8 cellular contexts compared by ENCODE assay signal in the genomic region with DNA sequence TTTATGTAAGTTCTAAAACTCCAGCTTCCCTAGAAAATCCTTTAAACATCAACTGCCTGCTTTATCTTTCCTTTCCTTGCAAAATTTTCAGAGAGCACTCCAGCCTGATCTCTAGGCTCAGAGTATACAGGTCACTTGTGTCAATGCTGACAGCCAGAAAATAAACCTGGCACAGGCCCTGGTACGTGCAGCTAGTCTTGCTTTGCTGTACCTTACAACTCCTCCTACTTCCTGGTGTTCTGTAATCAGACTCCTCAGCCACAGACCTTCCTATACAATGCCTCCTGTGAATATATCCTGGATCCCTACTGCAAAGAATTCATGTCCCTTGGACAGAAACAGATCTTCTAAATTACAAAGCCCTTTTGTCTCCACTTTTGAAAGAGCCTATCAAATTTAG. TPM values are rescaled to one million over a fixed set of nuclear protein-coding genes. Genes with fewer than 3 reads are reported as not detected.
DNase-seq lines count a peak whose midpoint lies in the region; ATAC-seq, FAIRE-seq and TF ChIP-seq lines count a peak whose summit lies in the region.

No MANE protein-coding gene starts in this region.

- H3K27ac ChIP-seq in endothelial cell of umbilical vein (ENCODE audit: insufficient read depth, low read depth, low read length), result no peak overlapping the region

- dilution Hi-C loops in endothelial cell of umbilical vein (cut with MboI; ENCODE audit: extremely low pct_ligation_motif_present, low sequenced_read_pairs), result no loop called here

- no peak for DNase-seq in GM18507 (ENCODE audit: extremely low spot score, insufficient read length, low read depth)
- DNase-seq in RCC 7860 (ENCODE audit: low spot score), result peak; percentile 43
- DNase-seq in endothelial cell of umbilical vein (ENCODE audit: low read depth, low spot score), result peak; percentile 34
- peak; percentile 46 for DNase-seq in stimulated activated naive CD8-positive, alpha-beta T cell treated with anti-CD3 and anti-CD28 coated beads, Interleukin-15, Interleukin-2, amounts not matched to agents 100 U/mL and 50 U/mL, for 24 hours
- no peak for DNase-seq in A172 (ENCODE audit: low spot score)
- DNase-seq in activated CD4-positive, CD25-positive, alpha-beta regulatory T cell treated with anti-CD3 and anti-CD28 coated beads, Interleukin-2, amount 50 U/mL, for 72 hours, result no peak

- no peaks in the 10 kb centered on the region for H3K9me1 ChIP-seq in endothelial cell of umbilical vein (replicated peaks; ENCODE audit: control insufficient read depth, extremely low read depth, insufficient read depth, low read length)

- H3K9ac ChIP-seq in endothelial cell of umbilical vein (replicated peaks; ENCODE audit: extremely low read depth, insufficient read depth, low read length), result no peak overlapping the region

- no peak overlapping the region for H3K4me3 ChIP-seq in endothelial cell of umbilical vein (replicated peaks in 1 of 3; ENCODE audit: insufficient read depth in 1 of 3, low read depth in 1 of 3, low read length in 3 of 3)

- ATAC-seq in HG03064 (IDR thresholded peaks at IDR 0.05; ENCODE audit: low read depth, unreplicated experiment), result peak; percentile 43
- peak; percentile 44 for ATAC-seq in stimulated activated naive CD8-positive, alpha-beta T cell treated with anti-CD3 and anti-CD28 coated beads, Interleukin-15, Interleukin-2, amounts not matched to agents 100 U/mL and 50 U/mL, for 24 hours
- no peak for ATAC-seq in HG02840 (IDR thresholded peaks at IDR 0.05; ENCODE audit: low FRiP score, unreplicated experiment)

- H3K36me3 ChIP-seq in endothelial cell of umbilical vein (ENCODE audit: control insufficient read depth in 2 of 2, extremely low read depth in 1 of 2, insufficient read depth in 2 of 2, low read length in 2 of 2), result no peaks in the 10 kb centered on the region

- FAIRE-seq in GM18507 (lab: Jason Lieb, UNC), result peak; percentile 80
- no peak for FAIRE-seq in RCC 7860 (lab: Jason Lieb, UNC)
- peak; percentile 33 for FAIRE-seq in endothelial cell of umbilical vein (lab: Jason Lieb, UNC)

- no peak for TF ChIP-seq CTCF in endothelial cell of umbilical vein (IDR thresholded peaks at IDR 0.05; ENCODE audit: extremely low read depth in 1 of 2, insufficient read depth in 1 of 2, low read depth in 1 of 2, low read length in 2 of 2)

- TF ChIP-seq POLR2A in endothelial cell of umbilical vein (IDR thresholded peaks at IDR 0.05; ENCODE audit: low read depth, low read length), result no peak

- H3K27me3 ChIP-seq in endothelial cell of umbilical vein (ENCODE audit: control insufficient read depth in 2 of 2, insufficient read depth in 2 of 2, low read length in 2 of 2), result no peaks in the 10 kb centered on the region

- H4K20me1 ChIP-seq in endothelial cell of umbilical vein (replicated peaks; ENCODE audit: control insufficient read depth, extremely low read depth, insufficient read depth, low read length), result no peaks in the 10 kb centered on the region

- H3K4me2 ChIP-seq in endothelial cell of umbilical vein (ENCODE audit: insufficient read depth, low read length), result no peak overlapping the region

- BruUV-seq in endothelial cell of umbilical vein (replicated peaks; lab: Mats Ljungman, UMichigan), result no TSS peak

- no peaks in the 10 kb centered on the region for H3K9me3 ChIP-seq in endothelial cell of umbilical vein (replicated peaks; ENCODE audit: control insufficient read depth, insufficient read depth, low read length)

- H3K4me1 ChIP-seq in endothelial cell of umbilical vein (ENCODE audit: control insufficient read depth, extremely low read depth, insufficient read depth, low read length), result peaks cover 4% of the 10 kb centered on the region

- CTCF ChIA-PET in endothelial cell of umbilical vein (lab: Charles Lee), result interaction anchor here (0.7 to 1.9 kb wide), 3 partner anchors 10 to 135 kb away, joined by 3 to 5 read pairs (median 4); no protein-coding TSS in a partner anchor

- H3K79me2 ChIP-seq in endothelial cell of umbilical vein (ENCODE audit: control insufficient read depth, insufficient read depth, low read length), result no peaks in the 10 kb centered on the region

- intact Hi-C loops in endothelial cell of umbilical vein (cut with micrococcal nuclease), result no loop called here

- peak overlapping the region; percentile 78 for H2AFZ ChIP-seq in endothelial cell of umbilical vein (ENCODE audit: low read depth, low read length)

- POLR2A ChIA-PET in endothelial cell of umbilical vein (lab: Charles Lee), result no interaction called here

TF ChIP-seq in endothelial cell of umbilical vein, 7 proteins besides CTCF, POLR2A, EP300 and RAD21:
- TF ChIP-seq EZH2 (IDR thresholded peaks at IDR 0.05; ENCODE audit: borderline replicate concordance, low read depth, low read length, severe bottlenecking), result no peak
- no peak for TF ChIP-seq GATA2 (IDR thresholded peaks at IDR 0.05; ENCODE audit: insufficient read depth, insufficient read length, low read depth, low read length)
- TF ChIP-seq POLR2AphosphoS5 (IDR thresholded peaks at IDR 0.05; ENCODE audit: insufficient read depth, low read depth, low read length), result no peak
- TF ChIP-seq FOS (IDR thresholded peaks at IDR 0.05; ENCODE audit: borderline replicate concordance, insufficient read depth, low read length), result no peak
- TF ChIP-seq JUN (IDR thresholded peaks at IDR 0.05; ENCODE audit: borderline replicate concordance, insufficient read depth, insufficient read length, low read depth), result no peak
- TF ChIP-seq, protein P1, sequence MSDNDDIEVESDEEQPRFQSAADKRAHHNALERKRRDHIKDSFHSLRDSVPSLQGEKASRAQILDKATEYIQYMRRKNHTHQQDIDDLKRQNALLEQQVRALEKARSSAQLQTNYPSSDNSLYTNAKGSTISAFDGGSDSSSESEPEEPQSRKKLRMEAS (IDR thresholded peaks at IDR 0.05; ENCODE audit: insufficient read depth, insufficient read length), result no peak
- no peak for TF ChIP-seq MYC (IDR thresholded peaks at IDR 0.05; ENCODE audit: low read depth, low read length)

RNA-seq across cellular contexts. Expression of a gene that starts 24.2 kb away (rescaled TPM):
- 199 and 257 TPM in 2 replicates for total RNA-seq in endothelial cell of umbilical vein
- polyA plus RNA-seq in endothelial cell of umbilical vein, result 201 and 312 TPM in 2 replicates
- polyA plus RNA-seq in endothelial cell of umbilical vein (2011; cell fraction: cytosol; rRNA removed), result 242 and 305 TPM in 2 replicates
- 91.7 and 117 TPM in 2 replicates for polyA plus RNA-seq in endothelial cell of umbilical vein (2011; cell fraction: nucleus; rRNA removed)
- 358 and 382 TPM in 2 replicates for polyA plus RNA-seq in endothelial cell of umbilical vein (2012)
- polyA minus RNA-seq in endothelial cell of umbilical vein, result 498 and 610 TPM in 2 replicates
- 83.6 TPM for polyA minus RNA-seq in endothelial cell of umbilical vein (2011; cell fraction: cytosol; rRNA and poly(A)+ RNA removed)
- 162 and 269 TPM in 2 replicates for polyA minus RNA-seq in endothelial cell of umbilical vein (2011; cell fraction: nucleus; rRNA and poly(A)+ RNA removed)
- 93.3 and 123 TPM in 2 replicates for total RNA-seq in A172 (2014; rRNA removed; shearing (Covaris generic))

RNA-seq across cellular contexts. Expression of a gene that starts 53.7 kb away (rescaled TPM):
- 1.4 TPM in 1 of 2 replicates, not detected in the other for total RNA-seq in endothelial cell of umbilical vein
- polyA plus RNA-seq in endothelial cell of umbilical vein, result 0.25 and 0.65 TPM in 2 replicates
- polyA plus RNA-seq in endothelial cell of umbilical vein (2011; cell fraction: cytosol; rRNA removed), result 0.78 and 1.1 TPM in 2 replicates
- polyA plus RNA-seq in endothelial cell of umbilical vein (2011; cell fraction: nucleus; rRNA removed), result 0.14 and 0.52 TPM in 2 replicates
- 14.7 and 19.3 TPM in 2 replicates for polyA plus RNA-seq in endothelial cell of umbilical vein (2012)
- 0.19 and 0.51 TPM in 2 replicates for polyA minus RNA-seq in endothelial cell of umbilical vein
- polyA minus RNA-seq in endothelial cell of umbilical vein (2011; cell fraction: cytosol; rRNA and poly(A)+ RNA removed), result not detected
- polyA minus RNA-seq in endothelial cell of umbilical vein (2011; cell fraction: nucleus; rRNA and poly(A)+ RNA removed), result 0.43 TPM in 2 replicates
- 0.28 TPM in 1 of 2 replicates, not detected in the other for total RNA-seq in A172 (2014; rRNA removed; shearing (Covaris generic))

Comparison
In these comparisons a context has a peak if more than half of its experiments do, and no peak if none do; other contexts are left out.
1. DNase-seq: peak in RCC 7860 (single experiment), endothelial cell of umbilical vein (single experiment) and stimulated activated naive CD8-positive, alpha-beta T cell treated with anti-CD3 and anti-CD28 coated beads, Interleukin-15, Interleukin-2, amounts not matched to agents 100 U/mL and 50 U/mL, for 24 hours (single experiment); none in GM18507 (single experiment), A172 (single experiment) and activated CD4-positive, CD25-positive, alpha-beta regulatory T cell treated with anti-CD3 and anti-CD28 coated beads, Interleukin-2, amount 50 U/mL, for 72 hours (single experiment).